ENCODE assay signal across 18 cellular contexts in the genomic region with DNA sequence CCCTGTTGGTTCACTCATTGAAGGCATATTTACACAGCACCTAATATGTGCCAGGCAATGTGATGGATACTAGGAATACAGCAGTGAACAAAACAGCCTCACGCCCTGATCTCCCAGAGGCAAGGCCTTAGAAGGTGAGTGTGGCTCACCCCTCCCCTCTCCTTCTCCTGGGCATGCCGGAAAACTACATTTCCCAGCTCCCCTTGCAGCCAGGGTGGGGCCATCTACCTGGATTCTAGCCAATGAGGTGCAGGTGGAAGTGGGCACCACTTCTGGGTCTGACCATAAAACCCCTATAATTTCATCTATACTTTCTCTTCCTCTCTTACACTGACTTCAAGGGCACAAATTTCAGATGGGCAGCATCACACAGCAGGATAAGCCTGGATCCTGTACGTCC.
DNase-seq lines count a peak whose midpoint lies in the region; ATAC-seq and TF ChIP-seq lines count a peak whose summit lies in the region.
"Had no signal": no experiment of that assay in that cellular context is flagged by ENCODE, and none has a peak within 500 bp of the region (broad histone marks: within the 10 kb centered on the region; RNA-seq: fewer than 3 reads in every experiment).

No MANE protein-coding gene starts in this region.

- H3K9me3 Mint-ChIP-seq in GM23338 (no peaks in the 10 kb centered on the region), T-cell (peaks cover 0 to 2% (median 0%) of the 10 kb centered on the region in 3 donors)
- H3K9me3 Mint-ChIP-seq in activated CD4-positive, alpha-beta memory T cell treated with anti-CD3 and anti-CD28 coated beads for 36 hours: peaks cover 4% of the 10 kb centered on the region

- 42 to 60% (median 56%) methylated on average over 2 to 3 of the region's 3 CpGs for WGBS in adrenal gland, 4 donors

- 0 out of 3 replicates have a peak overlapping the region, but pooled peaks have one; percentile 8 for H3K4me3 Mint-ChIP-seq in GM23338
- H3K4me3 Mint-ChIP-seq in activated CD4-positive, alpha-beta memory T cell treated with anti-CD3 and anti-CD28 coated beads for 36 hours: no peak overlapping the region
- no peak overlapping the region for H3K4me3 Mint-ChIP-seq in T-cell
- H3K4me3 Mint-ChIP-seq: CD4-positive, alpha-beta memory T cell had no signal

- no peaks in the 10 kb centered on the region for H4K20me1 ChIP-seq in GM23338 (replicated peaks; ENCODE audit: insufficient read depth)
- H4K20me1 ChIP-seq: BLaER1 had no signal

- H3K27me3 ChIP-seq in GM23338 (ENCODE audit: insufficient read depth) (no peaks in the 10 kb centered on the region), WERI-Rb-1 (ENCODE audit: insufficient read depth, low read depth, severe bottlenecking) (no peaks in the 10 kb centered on the region), adrenal gland (peaks cover 22% of the 10 kb centered on the region)
- H3K27me3 ChIP-seq: BLaER1 had no signal

- intact Hi-C loops in adrenal gland (cut with DNase I): no loop called here
- intact Hi-C loops in activated CD4-positive, alpha-beta memory T cell treated with anti-CD3 and anti-CD28 coated beads for 36 hours (cut with micrococcal nuclease): no loop called here

- 0 out of 2 replicates have a peak overlapping the region, but pooled peaks have one; percentile 26 for H3K4me3 ChIP-seq in GM23338
- H3K4me3 ChIP-seq in HEK293 (ENCODE audit: low read depth, low read length): no peak overlapping the region
- no peak overlapping the region for H3K4me3 ChIP-seq in WERI-Rb-1 (ENCODE audit: low read depth, low read length)
- H3K4me3 ChIP-seq in adrenal gland: no peak overlapping the region
- H3K4me3 ChIP-seq: BLaER1, SJSA1 had no signal

- H3K9me2 ChIP-seq in GM23338 (ENCODE audit: insufficient read depth): no peaks in the 10 kb centered on the region

- no peaks in the 10 kb centered on the region for H3K79me2 ChIP-seq in GM23338 (replicated peaks; ENCODE audit: insufficient read depth)

- peaks cover 2% of the 10 kb centered on the region; the same call in 1 of the 2 replicates for H3F3A ChIP-seq in GM23338 (replicated peaks; ENCODE audit: low read depth)

- H3K27ac ChIP-seq in GM23338 (ENCODE audit: low read depth): no peak overlapping the region
- H3K27ac ChIP-seq in HEK293 (ENCODE audit: extremely low read depth, low read depth, low read length): no peak overlapping the region
- H3K27ac ChIP-seq in WERI-Rb-1: no peak overlapping the region
- H3K27ac ChIP-seq in adrenal gland: no peak overlapping the region
- H3K27ac ChIP-seq: BLaER1, SJSA1 had no signal

- H3K4me1 Mint-ChIP-seq in GM23338: peaks cover 15% of the 10 kb centered on the region
- H3K4me1 Mint-ChIP-seq in activated CD4-positive, alpha-beta memory T cell treated with anti-CD3 and anti-CD28 coated beads for 36 hours (ENCODE audit: low read depth): no peaks in the 10 kb centered on the region
- no peaks in the 10 kb centered on the region for H3K4me1 Mint-ChIP-seq in T-cell
- H3K4me1 Mint-ChIP-seq: CD4-positive, alpha-beta memory T cell had no signal

- peak overlapping the region; percentile 98; the same call in 1 of the 2 replicates for H2AFZ ChIP-seq in GM23338

- no peak overlapping the region for H3K4me2 ChIP-seq in GM23338
- H3K4me2 ChIP-seq: BLaER1 had no signal

- no peaks in the 10 kb centered on the region for H3K36me3 ChIP-seq in GM23338 (ENCODE audit: insufficient read depth)
- H3K36me3 ChIP-seq in HEK293 (ENCODE audit: control insufficient read depth in 2 of 2, insufficient read depth in 1 of 2, low read length in 2 of 2): no peaks in the 10 kb centered on the region
- H3K36me3 ChIP-seq in WERI-Rb-1: no peaks in the 10 kb centered on the region
- H3K36me3 ChIP-seq in adrenal gland (replicated peaks in 1 of 2): no peaks in the 10 kb centered on the region
- H3K36me3 ChIP-seq: BLaER1, SJSA1 had no signal

- peak; percentile 91 for ATAC-seq in GM23338
- ATAC-seq in T-cell (replicated peaks in 1 of 4): no peak

- TF ChIP-seq CTCF in GM23338 (conservative IDR thresholded peaks at IDR 0.05; ENCODE audit: low read depth in 2 of 2): no peak
- no peak for TF ChIP-seq CTCF in HEK293 (tag by site-specific recombination; IDR thresholded peaks at IDR 0.05)
- no peak for TF ChIP-seq CTCF in WERI-Rb-1 (IDR thresholded peaks at IDR 0.05; ENCODE audit: low read depth, low read length)
- TF ChIP-seq CTCF in adrenal gland (IDR thresholded peaks at IDR 0.05): no peak

- H3K27me3 Mint-ChIP-seq in GM23338 (ENCODE audit: insufficient read depth, low read depth, poor library complexity) (peaks cover 5% of the 10 kb centered on the region), T-cell (peaks cover 19 to 31% of the 10 kb centered on the region in 2 donors)
- H3K27me3 Mint-ChIP-seq in activated CD4-positive, alpha-beta memory T cell treated with anti-CD3 and anti-CD28 coated beads for 36 hours: peaks cover 12% of the 10 kb centered on the region

- DNase-seq in GM23338 (ENCODE audit: low spot score) (peak; percentile 83), WERI-Rb-1 (peak; percentile 45), iPS DF 4.7 (ENCODE audit: extremely low read depth, low spot score) (peak; percentile 49), adrenal gland (no peak), T-cell (no peak), anterior cingulate cortex (lab: John Stamatoyannopoulos, UW) (no peak)
- DNase-seq in activated CD4-positive, alpha-beta memory T cell treated with anti-CD3 and anti-CD28 coated beads for 36 hours: no peak
- DNase-seq: CD4-positive, alpha-beta memory T cell; KG1; MV-4-11; NCI-H1417; NCI-H187; NCI-H2227 treated with DMSO at 0.1 percent for 48 hours; NCI-H510A treated with DMSO at 0.1 percent for 48 hours; NCI-H774 had no signal

- POLR2A ChIA-PET in HEK293 (lab: Yijun Ruan, JAX) (no interaction called here), T-cell (lab: Charles Lee) (no interaction called here)
- POLR2A ChIA-PET in activated CD4-positive, alpha-beta memory T cell treated with anti-CD3 and anti-CD28 coated beads for 36 hours (lab: Charles Lee): no interaction called here

- H3K9me3 ChIP-seq in HEK293 (ENCODE audit: control insufficient read depth, insufficient read depth, low read depth, low read length): no peaks in the 10 kb centered on the region
- H3K9me3 ChIP-seq in WERI-Rb-1 (ENCODE audit: severe bottlenecking): peaks cover 5% of the 10 kb centered on the region
- no peaks in the 10 kb centered on the region for H3K9me3 ChIP-seq in adrenal gland (replicated peaks in 1 of 3)
- H3K9me3 ChIP-seq: BLaER1, SJSA1 had no signal

- CTCF ChIA-PET in HEK293 (lab: Yijun Ruan, JAX) (interaction anchor here (0.6 kb wide), 1 partner anchor 277 kb away, joined by 4 read pairs; no protein-coding TSS in a partner anchor), T-cell (lab: Charles Lee) (interaction anchor here in 1 of 2 donors (0.6 kb wide), 1 partner anchor 54 kb away, joined by 4 read pairs; no protein-coding TSS in a partner anchor)
- CTCF ChIA-PET in activated CD4-positive, alpha-beta memory T cell treated with anti-CD3 and anti-CD28 coated beads for 36 hours (lab: Charles Lee): no interaction called here

- TF ChIP-seq POLR2A in adrenal gland (IDR thresholded peaks at IDR 0.05): no peak

- H3K27ac Mint-ChIP-seq in GM23338 (no peak overlapping the region), T-cell (no peak overlapping the region)
- no peak overlapping the region for H3K27ac Mint-ChIP-seq in activated CD4-positive, alpha-beta memory T cell treated with anti-CD3 and anti-CD28 coated beads for 36 hours
- H3K27ac Mint-ChIP-seq: CD4-positive, alpha-beta memory T cell had no signal

- H3K4me1 ChIP-seq in GM23338 (ENCODE audit: insufficient read depth) (peaks cover 6% of the 10 kb centered on the region), HEK293 (ENCODE audit: control insufficient read depth, insufficient read depth, low read length) (0 out of 2 replicates have a peak, but pooled peaks cover 2% of the 10 kb centered on the region), adrenal gland (replicated peaks in 1 of 2) (no peaks in the 10 kb centered on the region)
- H3K4me1 ChIP-seq: SJSA1 had no signal

- H3K36me3 Mint-ChIP-seq in GM23338 (ENCODE audit: low read depth) (no peaks in the 10 kb centered on the region), T-cell (no peaks in the 10 kb centered on the region)
- no peaks in the 10 kb centered on the region for H3K36me3 Mint-ChIP-seq in activated CD4-positive, alpha-beta memory T cell treated with anti-CD3 and anti-CD28 coated beads for 36 hours
- H3K36me3 Mint-ChIP-seq: CD4-positive, alpha-beta memory T cell had no signal

TF ChIP-seq in GM23338, 12 proteins besides CTCF, POLR2A, EP300 and RAD21 (continues in another document):
- TF ChIP-seq EZH2phosphoT487 (IDR thresholded peaks at IDR 0.05; ENCODE audit: unreplicated experiment): no peak

TF ChIP-seq in HEK293, 187 proteins besides CTCF, POLR2A, EP300 and RAD21 (continues in another document):
- TF ChIP-seq ZNF184 (tag by site-specific recombination; IDR thresholded peaks at IDR 0.05) (no peak), ZFP3 (tag by site-specific recombination; IDR thresholded peaks at IDR 0.05; ENCODE audit: low read depth) (no peak)
- TF ChIP-seq, protein P1, sequence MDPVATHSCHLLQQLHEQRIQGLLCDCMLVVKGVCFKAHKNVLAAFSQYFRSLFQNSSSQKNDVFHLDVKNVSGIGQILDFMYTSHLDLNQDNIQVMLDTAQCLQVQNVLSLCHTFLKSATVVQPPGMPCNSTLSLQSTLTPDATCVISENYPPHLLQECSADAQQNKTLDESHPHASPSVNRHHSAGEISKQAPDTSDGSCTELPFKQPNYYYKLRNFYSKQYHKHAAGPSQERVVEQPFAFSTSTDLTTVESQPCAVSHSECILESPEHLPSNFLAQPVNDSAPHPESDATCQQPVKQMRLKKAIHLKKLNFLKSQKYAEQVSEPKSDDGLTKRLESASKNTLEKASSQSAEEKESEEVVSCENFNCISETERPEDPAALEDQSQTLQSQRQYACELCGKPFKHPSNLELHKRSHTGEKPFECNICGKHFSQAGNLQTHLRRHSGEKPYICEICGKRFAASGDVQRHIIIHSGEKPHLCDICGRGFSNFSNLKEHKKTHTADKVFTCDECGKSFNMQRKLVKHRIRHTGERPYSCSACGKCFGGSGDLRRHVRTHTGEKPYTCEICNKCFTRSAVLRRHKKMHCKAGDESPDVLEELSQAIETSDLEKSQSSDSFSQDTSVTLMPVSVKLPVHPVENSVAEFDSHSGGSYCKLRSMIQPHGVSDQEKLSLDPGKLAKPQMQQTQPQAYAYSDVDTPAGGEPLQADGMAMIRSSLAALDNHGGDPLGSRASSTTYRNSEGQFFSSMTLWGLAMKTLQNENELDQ (tag by site-specific recombination; IDR thresholded peaks at IDR 0.05; ENCODE audit: low read depth): no peak

Comparison
In these comparisons a context has a peak if more than half of its experiments do, and no peak if none do; other contexts are left out.
1. DNase-seq: peak in GM23338 (single experiment), WERI-Rb-1 (single experiment) and iPS DF 4.7 (single experiment); none in adrenal gland (0 of 7), activated CD4-positive, alpha-beta memory T cell treated with anti-CD3 and anti-CD28 coated beads for 36 hours (single experiment), T-cell (0 of 34) and anterior cingulate cortex (0 of 58).